In the genomic region with DNA sequence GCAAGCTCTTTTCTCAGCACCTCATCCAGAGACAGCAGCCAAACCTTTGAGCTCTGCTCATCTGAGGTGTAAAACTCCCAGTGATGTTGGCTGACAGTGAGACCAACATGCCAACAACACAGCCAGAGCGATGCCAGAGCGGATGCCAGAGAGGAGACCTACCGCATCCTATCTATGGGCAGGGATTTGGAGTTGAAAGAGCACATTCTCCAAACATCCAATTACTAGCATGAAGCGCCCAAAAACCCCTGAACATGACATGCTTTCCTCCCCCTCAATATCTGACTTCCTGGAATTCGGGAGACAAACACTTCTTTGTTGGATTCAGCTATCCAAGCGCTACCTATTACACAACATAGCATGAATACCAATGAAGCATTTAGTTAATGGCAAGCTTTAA, we compare ENCODE assay signal across 1 cellular context.
TF ChIP-seq lines count a peak whose summit lies in the region.

No MANE protein-coding gene starts in this region.

TF ChIP-seq in IMR-90, 13 proteins besides CTCF, POLR2A, EP300 and RAD21 (continued from another document):
- no peak for TF ChIP-seq ELK1 (IDR thresholded peaks at IDR 0.05; ENCODE audit: borderline replicate concordance, low read depth, low read length)
- TF ChIP-seq USF2 (IDR thresholded peaks at IDR 0.05; ENCODE audit: low read depth, low read length): no peak
- no peak for TF ChIP-seq NFE2L2 (IDR thresholded peaks at IDR 0.05; ENCODE audit: low read depth, low read length)
- TF ChIP-seq MAZ (IDR thresholded peaks at IDR 0.05; ENCODE audit: borderline replicate concordance, low read depth, low read length): no peak
- no peak for TF ChIP-seq CHD1 (IDR thresholded peaks at IDR 0.05; ENCODE audit: low read depth, low read length)
- no peak for TF ChIP-seq CEBPB (IDR thresholded peaks at IDR 0.05; ENCODE audit: low read depth, low read length)
